ENCODE assay signal across 11 cellular contexts in the genomic region with DNA sequence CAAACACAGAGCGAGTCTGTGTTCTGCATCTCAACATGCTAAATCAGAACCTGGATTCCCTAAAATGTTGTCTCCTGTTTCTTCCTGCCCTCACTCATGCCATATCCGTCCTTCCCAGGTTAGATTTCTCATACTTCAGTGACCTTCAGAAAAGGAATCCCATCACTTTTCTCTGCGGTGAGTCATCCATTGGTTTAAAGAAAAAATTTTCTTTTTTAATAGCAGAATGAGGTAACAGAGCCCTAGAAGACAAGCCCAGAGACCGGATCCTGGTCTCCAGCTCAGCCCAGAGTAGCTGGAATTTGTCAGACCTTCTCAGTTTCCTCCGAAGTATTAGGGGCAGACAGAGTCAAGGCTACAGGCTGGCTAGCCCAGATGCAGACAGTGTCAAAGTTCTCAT.
DNase-seq lines count a peak whose midpoint lies in the region; ATAC-seq, FAIRE-seq and TF ChIP-seq lines count a peak whose summit lies in the region.
"Had no signal": no experiment of that assay in that cellular context is flagged by ENCODE, and none has a peak within 500 bp of the region (broad histone marks: within the 10 kb centered on the region; RNA-seq: fewer than 3 reads in every experiment).

No MANE protein-coding gene starts in this region.

- H3K27ac Mint-ChIP-seq in progenitor cell of endocrine pancreas, result peak overlapping the region; percentile 21

- H3K4me3 ChIP-seq in AG10803 (ENCODE audit: low read length), result no peak overlapping the region
- H3K4me3 ChIP-seq: body of pancreas, Peyer's patch, tibial nerve had no signal

- H3K4me1 Mint-ChIP-seq in progenitor cell of endocrine pancreas (ENCODE audit: low read depth), result peaks cover 35% of the 10 kb centered on the region

- no peaks in the 10 kb centered on the region for H3K27me3 Mint-ChIP-seq in progenitor cell of endocrine pancreas

- ATAC-seq in HG03378 (IDR thresholded peaks at IDR 0.05; ENCODE audit: unreplicated experiment), result no peak
- ATAC-seq: body of pancreas had no signal

- DNase-seq in AG10803 (ENCODE audit: low read depth) (peak; percentile 58), RWPE1 (ENCODE audit: low spot score) (no peak), epithelial cell of prostate (ENCODE audit: low read depth, low spot score) (no peak), progenitor cell of endocrine pancreas (ENCODE audit: low spot score, unreplicated experiment) (no peak), HTR-8/SVneo (ENCODE audit: insufficient read length, low spot score) (no peak), RPMI8226 (no peak), HUDEP-2 (lab: John Stamatoyannopoulos, UW; ENCODE audit: unreplicated experiment in 76 of 76) (no peak)
- DNase-seq: body of pancreas, Peyer's patch had no signal

- no peaks in the 10 kb centered on the region for H3K9me3 Mint-ChIP-seq in progenitor cell of endocrine pancreas (ENCODE audit: low read depth)

- TF ChIP-seq CTCF in AG10803 (conservative IDR thresholded peaks at IDR 0.05; ENCODE audit: low read length), result no peak
- TF ChIP-seq CTCF in RWPE1 (conservative IDR thresholded peaks at IDR 0.05; ENCODE audit: low read depth), result no peak
- no peak for TF ChIP-seq CTCF in progenitor cell of endocrine pancreas (IDR thresholded peaks at IDR 0.05; ENCODE audit: unreplicated experiment)

- H3K36me3 Mint-ChIP-seq in progenitor cell of endocrine pancreas (ENCODE audit: insufficient read depth), result peaks cover 6% of the 10 kb centered on the region

- H3K27ac ChIP-seq in RWPE1, result peak overlapping the region; percentile 86
- H3K27ac ChIP-seq in epithelial cell of prostate, result peak overlapping the region; percentile 82
- H3K27ac ChIP-seq: body of pancreas had no signal

- FAIRE-seq in HTR-8/SVneo (lab: Jason Lieb, UNC), result no peak

- POLR2A ChIA-PET in RWPE1 (lab: Yijun Ruan, JAX; ENCODE audit: low non-redundant PET), result no interaction called here

- CTCF ChIA-PET in RWPE1 (lab: Yijun Ruan, JAX), result no interaction called here

- no peak overlapping the region for H3K4me3 Mint-ChIP-seq in progenitor cell of endocrine pancreas (ENCODE audit: low read depth)
